32 cellular contexts compared by ENCODE assay signal in the genomic region with DNA sequence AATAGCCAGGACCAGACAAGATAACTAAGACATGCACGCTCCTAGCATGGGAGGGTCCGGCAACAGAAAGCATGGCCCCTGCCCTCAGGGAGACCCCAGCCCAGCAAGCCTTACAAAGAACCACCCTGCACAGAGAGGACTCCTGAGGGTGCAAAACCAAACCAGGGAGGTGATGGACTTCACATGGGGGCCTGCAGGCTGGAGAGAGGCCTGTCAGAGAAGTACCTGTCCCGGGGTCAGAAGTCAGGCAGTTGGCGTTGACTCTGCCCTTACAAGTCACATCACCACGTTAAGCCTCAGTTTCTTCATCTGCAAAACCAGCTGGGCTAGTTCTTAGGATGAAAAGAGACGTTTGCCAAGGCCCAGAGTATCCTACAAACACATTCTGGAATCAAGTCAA. TPM values are rescaled to one million over a fixed set of nuclear protein-coding genes. Genes with fewer than 3 reads are reported as not detected.
"Had no signal": no experiment of that assay in that cellular context is flagged by ENCODE, and none has a peak within 500 bp of the region (broad histone marks: within the 10 kb centered on the region; RNA-seq: fewer than 3 reads in every experiment).

No MANE protein-coding gene starts in this region.

- H3K9me3 ChIP-seq: adrenal gland, body of pancreas, gastrocnemius medialis, heart left ventricle had no signal

- H3K36me3 ChIP-seq: adrenal gland, gastrocnemius medialis, heart left ventricle had no signal

- H3K9me3 Mint-ChIP-seq: activated CD4-positive, alpha-beta T cell treated with anti-CD3 and anti-CD28 coated beads, Interleukin-2, amount 10 ng/mL, durations not matched to agents 7 days and 5 days; activated CD8-positive, alpha-beta T cell treated with anti-CD3 and anti-CD28 coated beads for 36 hours; activated naive CD4-positive, alpha-beta T cell treated with anti-CD3 and anti-CD28 coated beads for 36 hours; activated naive CD4-positive, alpha-beta T cell treated with anti-CD3 and anti-CD28 coated beads, Interleukin-2, amount 50 U/mL, for 24 hours; activated naive CD8-positive, alpha-beta T cell treated with anti-CD3 and anti-CD28 coated beads for 36 hours; activated naive CD8-positive, alpha-beta T cell treated with anti-CD3 and anti-CD28 coated beads, Interleukin-2, amount 50 U/mL, for 24 hours; activated T-cell treated with anti-CD3 and anti-CD28 coated beads, Interleukin-2, amount 50 U/mL, for 4 hours; activated T-helper 1 cell treated with anti-CD3 and anti-CD28 coated beads, Interleukin-12 subunit alpha, Interleukin-12 subunit beta, Interleukin-2, Interleukin-4 antibody, amounts not matched to agents 30 ng/mL and 10 ng/mL and 1 ng/mL, durations not matched to agents 14 hours and 24 hours and 36 hours; activated T-helper 2 cell treated with anti-CD3 and anti-CD28 coated beads, Interferon-gamma antibody, Interleukin-2, Interleukin-4, amounts not matched to agents 10 μg/mL and 5 μg/mL and 100 μg/mL, durations not matched to agents 14 hours and 24 hours and 36 hours; effector memory CD8-positive, alpha-beta T cell had no signal

- H3K4me3 Mint-ChIP-seq: activated CD4-positive, alpha-beta T cell treated with anti-CD3 and anti-CD28 coated beads, Interleukin-2, amount 10 ng/mL, durations not matched to agents 7 days and 5 days; activated CD8-positive, alpha-beta T cell treated with anti-CD3 and anti-CD28 coated beads for 36 hours; activated naive CD4-positive, alpha-beta T cell treated with anti-CD3 and anti-CD28 coated beads for 36 hours; activated naive CD4-positive, alpha-beta T cell treated with anti-CD3 and anti-CD28 coated beads, Interleukin-2, amount 50 U/mL, for 24 hours; activated naive CD8-positive, alpha-beta T cell treated with anti-CD3 and anti-CD28 coated beads for 36 hours; activated naive CD8-positive, alpha-beta T cell treated with anti-CD3 and anti-CD28 coated beads, Interleukin-2, amount 50 U/mL, for 24 hours; activated T-cell treated with anti-CD3 and anti-CD28 coated beads, Interleukin-2, amount 50 U/mL, for 4 hours; activated T-helper 1 cell treated with anti-CD3 and anti-CD28 coated beads, Interleukin-12 subunit alpha, Interleukin-12 subunit beta, Interleukin-2, Interleukin-4 antibody, amounts not matched to agents 30 ng/mL and 10 ng/mL and 1 ng/mL, durations not matched to agents 14 hours and 24 hours and 36 hours; effector memory CD8-positive, alpha-beta T cell had no signal

- H3K27ac Mint-ChIP-seq: activated CD4-positive, alpha-beta T cell treated with anti-CD3 and anti-CD28 coated beads, Interleukin-2, amount 10 ng/mL, durations not matched to agents 7 days and 5 days; activated CD8-positive, alpha-beta T cell treated with anti-CD3 and anti-CD28 coated beads for 36 hours; activated naive CD4-positive, alpha-beta T cell treated with anti-CD3 and anti-CD28 coated beads for 36 hours; activated naive CD8-positive, alpha-beta T cell treated with anti-CD3 and anti-CD28 coated beads for 36 hours; activated naive CD8-positive, alpha-beta T cell treated with anti-CD3 and anti-CD28 coated beads, Interleukin-2, amount 50 U/mL, for 24 hours; activated T-helper 1 cell treated with anti-CD3 and anti-CD28 coated beads, Interleukin-12 subunit alpha, Interleukin-12 subunit beta, Interleukin-2, Interleukin-4 antibody, amounts not matched to agents 30 ng/mL and 10 ng/mL and 1 ng/mL, durations not matched to agents 14 hours and 24 hours and 36 hours; activated T-helper 2 cell treated with anti-CD3 and anti-CD28 coated beads, Interferon-gamma antibody, Interleukin-2, Interleukin-4, amounts not matched to agents 10 μg/mL and 5 μg/mL and 100 μg/mL, durations not matched to agents 14 hours and 24 hours and 36 hours; effector memory CD8-positive, alpha-beta T cell had no signal

- FAIRE-seq: colon had no signal

- DNase-seq: activated CD4-positive, alpha-beta T cell treated with anti-CD3 and anti-CD28 coated beads for 1 hour; activated CD4-positive, alpha-beta T cell treated with anti-CD3 and anti-CD28 coated beads for 4 hours; activated CD4-positive, alpha-beta T cell treated with anti-CD3 and anti-CD28 coated beads, Interleukin-2, amount 10 ng/mL, durations not matched to agents 7 days and 5 days; activated CD4-positive, alpha-beta T cell treated with anti-CD3 and anti-CD28 coated beads, Interleukin-2, amount 50 U/mL, for 4 hours; activated CD8-positive, alpha-beta memory T cell treated with anti-CD3 and anti-CD28 coated beads for 24 hours; activated CD8-positive, alpha-beta T cell treated with anti-CD3 and anti-CD28 coated beads for 36 hours; activated effector memory CD4-positive, alpha-beta T cell treated with anti-CD3 and anti-CD28 coated beads, Interleukin-2, amount 50 U/mL, for 16 hours; activated naive CD4-positive, alpha-beta T cell treated with anti-CD3 and anti-CD28 coated beads for 36 hours; activated naive CD8-positive, alpha-beta T cell treated with anti-CD3 and anti-CD28 coated beads for 36 hours; activated naive CD8-positive, alpha-beta T cell treated with anti-CD3 and anti-CD28 coated beads, Interleukin-2, amount 50 U/mL, for 24 hours; activated T-cell treated with anti-CD3 and anti-CD28 coated beads, Interleukin-2, amount 50 U/mL, for 4 hours; adrenal gland; amygdala; aorta; body of pancreas; caudate nucleus; cortex of kidney; dermis blood vessel endothelial cell; effector CD4-positive, alpha-beta T cell; effector memory CD8-positive, alpha-beta T cell; erythroblast; foreskin keratinocyte; gastrocnemius medialis; glutamatergic neuron; heart left ventricle; T-helper 1 cell; T-helper 2 cell had no signal

- H3K4me3 ChIP-seq: adrenal gland, body of pancreas, gastrocnemius medialis, heart left ventricle had no signal

- H3K36me3 Mint-ChIP-seq: activated naive CD8-positive, alpha-beta T cell treated with anti-CD3 and anti-CD28 coated beads for 36 hours had no signal

- H3K4me1 Mint-ChIP-seq: activated CD4-positive, alpha-beta T cell treated with anti-CD3 and anti-CD28 coated beads, Interleukin-2, amount 10 ng/mL, durations not matched to agents 7 days and 5 days; activated naive CD8-positive, alpha-beta T cell treated with anti-CD3 and anti-CD28 coated beads for 36 hours had no signal

- H3K4me1 ChIP-seq: foreskin keratinocyte had no signal

- H3K27ac ChIP-seq: adrenal gland, body of pancreas, foreskin keratinocyte, gastrocnemius medialis, heart left ventricle had no signal

- ATAC-seq: activated CD8-positive, alpha-beta T cell treated with anti-CD3 and anti-CD28 coated beads for 36 hours; activated naive CD8-positive, alpha-beta T cell treated with anti-CD3 and anti-CD28 coated beads, Interleukin-2, amount 50 U/mL, for 24 hours; activated T-cell treated with anti-CD3 and anti-CD28 coated beads, Interleukin-2, amount 50 U/mL, for 4 hours; body of pancreas; effector memory CD8-positive, alpha-beta T cell; foreskin keratinocyte; gastrocnemius medialis; heart left ventricle had no signal

RNA-seq across cellular contexts. Expression of a gene that starts 4.7 kb away (rescaled TPM):
- total RNA-seq: activated CD4-positive, alpha-beta T cell treated with anti-CD3 and anti-CD28 coated beads, Interleukin-2, amount 10 ng/mL, durations not matched to agents 7 days and 5 days; activated CD8-positive, alpha-beta T cell treated with anti-CD3 and anti-CD28 coated beads for 36 hours; activated naive CD4-positive, alpha-beta T cell treated with anti-CD3 and anti-CD28 coated beads for 36 hours; activated naive CD8-positive, alpha-beta T cell treated with anti-CD3 and anti-CD28 coated beads for 36 hours; activated T-cell treated with anti-CD3 and anti-CD28 coated beads, Interleukin-2, amount 50 U/mL, for 4 hours; activated T-helper 1 cell treated with anti-CD3 and anti-CD28 coated beads, Interleukin-12 subunit alpha, Interleukin-12 subunit beta, Interleukin-2, Interleukin-4 antibody, amounts not matched to agents 30 ng/mL and 10 ng/mL and 1 ng/mL, durations not matched to agents 14 hours and 24 hours and 36 hours; activated T-helper 2 cell treated with anti-CD3 and anti-CD28 coated beads, Interferon-gamma antibody, Interleukin-2, Interleukin-4, amounts not matched to agents 10 μg/mL and 5 μg/mL and 100 μg/mL, durations not matched to agents 14 hours and 24 hours and 36 hours; adrenal gland; aorta; body of pancreas; chondrocyte; dermis blood vessel endothelial cell; foreskin keratinocyte; heart left ventricle had no signal
- polyA plus RNA-seq: foreskin keratinocyte, heart left ventricle had no signal

RNA-seq across cellular contexts. Expression of a gene that starts 5.7 kb away (rescaled TPM):
- total RNA-seq: activated CD4-positive, alpha-beta T cell treated with anti-CD3 and anti-CD28 coated beads, Interleukin-2, amount 10 ng/mL, durations not matched to agents 7 days and 5 days; activated CD8-positive, alpha-beta T cell treated with anti-CD3 and anti-CD28 coated beads for 36 hours; activated naive CD4-positive, alpha-beta T cell treated with anti-CD3 and anti-CD28 coated beads for 36 hours; activated naive CD8-positive, alpha-beta T cell treated with anti-CD3 and anti-CD28 coated beads for 36 hours; activated T-cell treated with anti-CD3 and anti-CD28 coated beads, Interleukin-2, amount 50 U/mL, for 4 hours; activated T-helper 1 cell treated with anti-CD3 and anti-CD28 coated beads, Interleukin-12 subunit alpha, Interleukin-12 subunit beta, Interleukin-2, Interleukin-4 antibody, amounts not matched to agents 30 ng/mL and 10 ng/mL and 1 ng/mL, durations not matched to agents 14 hours and 24 hours and 36 hours; activated T-helper 2 cell treated with anti-CD3 and anti-CD28 coated beads, Interferon-gamma antibody, Interleukin-2, Interleukin-4, amounts not matched to agents 10 μg/mL and 5 μg/mL and 100 μg/mL, durations not matched to agents 14 hours and 24 hours and 36 hours; aorta; chondrocyte; dermis blood vessel endothelial cell; gastrocnemius medialis; heart left ventricle had no signal
- polyA plus RNA-seq: heart left ventricle had no signal

RNA-seq across cellular contexts. Expression of a gene that starts 6.9 kb away (rescaled TPM):
- total RNA-seq: activated CD4-positive, alpha-beta T cell treated with anti-CD3 and anti-CD28 coated beads, Interleukin-2, amount 10 ng/mL, durations not matched to agents 7 days and 5 days; activated CD8-positive, alpha-beta T cell treated with anti-CD3 and anti-CD28 coated beads for 36 hours; activated naive CD4-positive, alpha-beta T cell treated with anti-CD3 and anti-CD28 coated beads for 36 hours; activated naive CD8-positive, alpha-beta T cell treated with anti-CD3 and anti-CD28 coated beads for 36 hours; activated T-cell treated with anti-CD3 and anti-CD28 coated beads, Interleukin-2, amount 50 U/mL, for 4 hours; activated T-helper 1 cell treated with anti-CD3 and anti-CD28 coated beads, Interleukin-12 subunit alpha, Interleukin-12 subunit beta, Interleukin-2, Interleukin-4 antibody, amounts not matched to agents 30 ng/mL and 10 ng/mL and 1 ng/mL, durations not matched to agents 14 hours and 24 hours and 36 hours; activated T-helper 2 cell treated with anti-CD3 and anti-CD28 coated beads, Interferon-gamma antibody, Interleukin-2, Interleukin-4, amounts not matched to agents 10 μg/mL and 5 μg/mL and 100 μg/mL, durations not matched to agents 14 hours and 24 hours and 36 hours; adrenal gland; aorta; chondrocyte; dermis blood vessel endothelial cell; foreskin keratinocyte; gastrocnemius medialis; heart left ventricle had no signal
- polyA plus RNA-seq: adrenal gland, foreskin keratinocyte, heart left ventricle had no signal

RNA-seq across cellular contexts. Expression of a gene that starts 35.4 kb away (rescaled TPM):
- total RNA-seq: activated CD4-positive, alpha-beta T cell treated with anti-CD3 and anti-CD28 coated beads, Interleukin-2, amount 10 ng/mL, durations not matched to agents 7 days and 5 days; activated CD8-positive, alpha-beta T cell treated with anti-CD3 and anti-CD28 coated beads for 36 hours; activated naive CD4-positive, alpha-beta T cell treated with anti-CD3 and anti-CD28 coated beads for 36 hours; activated naive CD8-positive, alpha-beta T cell treated with anti-CD3 and anti-CD28 coated beads for 36 hours; activated T-cell treated with anti-CD3 and anti-CD28 coated beads, Interleukin-2, amount 50 U/mL, for 4 hours; activated T-helper 1 cell treated with anti-CD3 and anti-CD28 coated beads, Interleukin-12 subunit alpha, Interleukin-12 subunit beta, Interleukin-2, Interleukin-4 antibody, amounts not matched to agents 30 ng/mL and 10 ng/mL and 1 ng/mL, durations not matched to agents 14 hours and 24 hours and 36 hours; activated T-helper 2 cell treated with anti-CD3 and anti-CD28 coated beads, Interferon-gamma antibody, Interleukin-2, Interleukin-4, amounts not matched to agents 10 μg/mL and 5 μg/mL and 100 μg/mL, durations not matched to agents 14 hours and 24 hours and 36 hours; aorta; body of pancreas; chondrocyte; dermis blood vessel endothelial cell; foreskin keratinocyte; gastrocnemius medialis; heart left ventricle had no signal
- polyA plus RNA-seq: foreskin keratinocyte, heart left ventricle had no signal
